17 cellular contexts compared by ENCODE assay signal in genomic region chr3:51963951-51964451, GRCh38. TPM values are rescaled to one million over a fixed set of nuclear protein-coding genes. Genes with fewer than 3 reads are reported as not detected.
DNase-seq lines count a peak whose midpoint lies in the region; ATAC-seq and TF ChIP-seq lines count a peak whose summit lies in the region.
"Had no signal": no experiment of that assay in that cellular context is flagged by ENCODE, and none has a peak within 500 bp of the region (broad histone marks: within the 10 kb centered on the region; RNA-seq: fewer than 3 reads in every experiment).

No MANE protein-coding gene starts in this region.

- no peak overlapping the region for H3K4me3 Mint-ChIP-seq in natural killer cell treated with Interleukin-12 subunit alpha and Interleukin-12 subunit beta and Interleukin-15 and Interleukin-18, amount 100 ng/mL, for 72 hours
- no peak overlapping the region for H3K4me3 Mint-ChIP-seq in Calu3 (ENCODE audit: low read depth, unreplicated experiment)
- H3K4me3 Mint-ChIP-seq: activated CD8-positive, alpha-beta memory T cell treated with anti-CD3 and anti-CD28 coated beads, Interleukin-2, amount 10 ng/mL, durations not matched to agents 7 days and 5 days; activated naive CD4-positive, alpha-beta T cell treated with anti-CD3 and anti-CD28 coated beads for 36 hours; naive thymus-derived CD8-positive, alpha-beta T cell had no signal

- H3K27ac ChIP-seq in SJSA1 (no peak overlapping the region; the same call in 1 of the 2 replicates), sigmoid colon (peak overlapping the region in 3 of 4 donors; percentile 12 to 37 (median 31))
- H3K27ac ChIP-seq: 22Rv1, tibial artery had no signal

- no peak for TF ChIP-seq EP300 in sigmoid colon (IDR thresholded peaks at IDR 0.05)

- no peak overlapping the region; the same call in 1 of the 2 replicates for H3K4me3 ChIP-seq in SJSA1
- H3K4me3 ChIP-seq in sigmoid colon: no peak overlapping the region
- H3K4me3 ChIP-seq: tibial artery had no signal

- no peaks in the 10 kb centered on the region for H3K27me3 ChIP-seq in SJSA1 (replicated peaks)
- no peaks in the 10 kb centered on the region for H3K27me3 ChIP-seq in sigmoid colon
- H3K27me3 ChIP-seq: tibial artery had no signal

- H3K36me3 ChIP-seq in SJSA1: peaks cover 51% of the 10 kb centered on the region
- peaks cover 0 to 19% (median 7%) of the 10 kb centered on the region in 4 donors for H3K36me3 ChIP-seq in sigmoid colon

- H3K27ac Mint-ChIP-seq in natural killer cell treated with Interleukin-12 subunit alpha and Interleukin-12 subunit beta and Interleukin-15 and Interleukin-18, amount 100 ng/mL, for 72 hours: no peak overlapping the region
- no peak overlapping the region for H3K27ac Mint-ChIP-seq in Calu3 (ENCODE audit: unreplicated experiment)
- H3K27ac Mint-ChIP-seq: activated CD8-positive, alpha-beta memory T cell treated with anti-CD3 and anti-CD28 coated beads, Interleukin-2, amount 10 ng/mL, durations not matched to agents 7 days and 5 days; activated naive CD4-positive, alpha-beta T cell treated with anti-CD3 and anti-CD28 coated beads for 36 hours; naive thymus-derived CD8-positive, alpha-beta T cell had no signal

- TF ChIP-seq POLR2A in sigmoid colon (IDR thresholded peaks at IDR 0.05): no peak

- 81 to 84% methylated on average over 12 of the region's 12 CpGs for WGBS in sigmoid colon, 2 donors

- no TSS peak for BruUV-seq in Calu3 (replicated peaks; lab: Mats Ljungman, UMichigan)

- no peak for ATAC-seq in natural killer cell treated with Interleukin-12 subunit alpha and Interleukin-12 subunit beta and Interleukin-15 and Interleukin-18, amount 100 ng/mL, for 72 hours
- ATAC-seq: activated CD8-positive, alpha-beta memory T cell treated with anti-CD3 and anti-CD28 coated beads, Interleukin-2, amount 10 ng/mL, durations not matched to agents 7 days and 5 days; naive thymus-derived CD8-positive, alpha-beta T cell had no signal

- peaks cover 0 to 8% of the 10 kb centered on the region in 2 donors for H3K27me3 Mint-ChIP-seq in natural killer cell treated with Interleukin-12 subunit alpha and Interleukin-12 subunit beta and Interleukin-15 and Interleukin-18, amount 100 ng/mL, for 72 hours
- peaks cover 13% of the 10 kb centered on the region for H3K27me3 Mint-ChIP-seq in Calu3 (ENCODE audit: unreplicated experiment)
- H3K27me3 Mint-ChIP-seq: naive thymus-derived CD8-positive, alpha-beta T cell had no signal

- H3K4me1 ChIP-seq in SJSA1 (replicated peaks) (peaks cover 54% of the 10 kb centered on the region), sigmoid colon (peaks cover 0 to 54% (median 42%) of the 10 kb centered on the region in 4 donors)

- CTCF ChIA-PET in Calu3 (lab: Charles Lee): no interaction called here

- DNase-seq in DMS 273 (lab: John Stamatoyannopoulos, UW; ENCODE audit: unreplicated experiment) (peak; percentile 63), DMS 273 treated with DMSO at 0.1 percent for 48 hours (lab: John Stamatoyannopoulos, UW) (no peak), SJSA1 (ENCODE audit: low read depth in 1 of 2, low spot score in 2 of 2) (peak; percentile 68 to 83), hippocampal formation (lab: John Stamatoyannopoulos, UW) (peak; percentile 33 to 39), sigmoid colon (no peak), Calu3 (no peak), NCI-H2107 (lab: John Stamatoyannopoulos, UW) (no peak)
- no peak for DNase-seq in natural killer cell treated with Interleukin-12 subunit alpha and Interleukin-12 subunit beta and Interleukin-15 and Interleukin-18, amount 100 ng/mL, for 72 hours (ENCODE audit: low spot score)
- DNase-seq: activated CD8-positive, alpha-beta memory T cell treated with anti-CD3 and anti-CD28 coated beads, Interleukin-2, amount 10 ng/mL, durations not matched to agents 7 days and 5 days; activated naive CD4-positive, alpha-beta T cell treated with anti-CD3 and anti-CD28 coated beads for 36 hours; Karpas-422; NCI-H446 treated with DMSO at 0.1 percent for 48 hours; SIG-M5; stimulated activated CD4-positive, alpha-beta T cell treated with anti-CD3 and anti-CD28 coated beads, Interleukin-12 subunit alpha, Interleukin-12 subunit beta, amount 100 ng/mL, for 4 hours; tibial artery had no signal

- H3K9me3 Mint-ChIP-seq in natural killer cell treated with Interleukin-12 subunit alpha and Interleukin-12 subunit beta and Interleukin-15 and Interleukin-18, amount 100 ng/mL, for 72 hours: no peaks in the 10 kb centered on the region
- no peaks in the 10 kb centered on the region for H3K9me3 Mint-ChIP-seq in Calu3 (ENCODE audit: low read depth, unreplicated experiment)
- H3K9me3 Mint-ChIP-seq: activated naive CD4-positive, alpha-beta T cell treated with anti-CD3 and anti-CD28 coated beads for 36 hours; naive thymus-derived CD8-positive, alpha-beta T cell had no signal

- intact Hi-C loops in sigmoid colon (cut with DNase I) (loop anchor here (10.0 kb wide), 1 partner anchor 569 kb away; the partner anchor contains the start of gene RBM15B), Calu3 (cut with micrococcal nuclease; ENCODE audit: unreplicated experiment) (no loop called here)

- H3K36me3 Mint-ChIP-seq in natural killer cell treated with Interleukin-12 subunit alpha and Interleukin-12 subunit beta and Interleukin-15 and Interleukin-18, amount 100 ng/mL, for 72 hours: no peaks in the 10 kb centered on the region
- peaks cover 30% of the 10 kb centered on the region for H3K36me3 Mint-ChIP-seq in Calu3 (ENCODE audit: insufficient read depth, unreplicated experiment)
- H3K36me3 Mint-ChIP-seq: activated CD8-positive, alpha-beta memory T cell treated with anti-CD3 and anti-CD28 coated beads, Interleukin-2, amount 10 ng/mL, durations not matched to agents 7 days and 5 days had no signal

- H3K9me3 ChIP-seq in SJSA1 (replicated peaks): no peaks in the 10 kb centered on the region
- no peaks in the 10 kb centered on the region for H3K9me3 ChIP-seq in sigmoid colon
- H3K9me3 ChIP-seq: tibial artery had no signal

- TF ChIP-seq CTCF in sigmoid colon (IDR thresholded peaks at IDR 0.05) (no peak), Calu3 (IDR thresholded peaks at IDR 0.05; ENCODE audit: unreplicated experiment) (no peak)

- peaks cover 8 to 11% of the 10 kb centered on the region in 2 donors for H3K4me1 Mint-ChIP-seq in natural killer cell treated with Interleukin-12 subunit alpha and Interleukin-12 subunit beta and Interleukin-15 and Interleukin-18, amount 100 ng/mL, for 72 hours (ENCODE audit: low read depth in 2 of 2)
- peaks cover 14% of the 10 kb centered on the region for H3K4me1 Mint-ChIP-seq in Calu3 (ENCODE audit: low read depth, unreplicated experiment)

RNA-seq across cellular contexts. Expression of gene PCBP4, which starts 3.3 kb away (rescaled TPM):
- total RNA-seq in SJSA1 (2014; rRNA removed; shearing (Covaris generic)): 75.3 and 138 TPM in 2 replicates
- 100 to 1,000 TPM; 256 to 292 (median 268) TPM for total RNA-seq in sigmoid colon
- polyA plus RNA-seq in sigmoid colon: 10 to 100 TPM; 15.6 to 19.8 (median 17.3) TPM
- 1 to 10 TPM; 7.9 to 8.4 TPM for total RNA-seq in natural killer cell treated with Interleukin-12 subunit alpha and Interleukin-12 subunit beta and Interleukin-15 and Interleukin-18, amount 100 ng/mL, for 72 hours
- total RNA-seq in Calu3 (2022): 29.8 and 31.5 TPM in 2 replicates

RNA-seq across cellular contexts. Expression of gene GPR62, which starts 8.8 kb away (rescaled TPM):
- total RNA-seq in SJSA1 (2014; rRNA removed; shearing (Covaris generic)): not detected in 2 replicates
- total RNA-seq in sigmoid colon (1 to 10 TPM in 1 of 4 donors, under 1 TPM in 1, not detected in 2; 0.71 to 1.1 TPM), Calu3 (2022) (not detected in 2 replicates)
- under 1 TPM in 1 of 3 donors, not detected in 2; 0.03 TPM for polyA plus RNA-seq in sigmoid colon
- total RNA-seq in natural killer cell treated with Interleukin-12 subunit alpha and Interleukin-12 subunit beta and Interleukin-15 and Interleukin-18, amount 100 ng/mL, for 72 hours: not detected
- total RNA-seq: activated CD8-positive, alpha-beta memory T cell treated with anti-CD3 and anti-CD28 coated beads, Interleukin-2, amount 10 ng/mL, durations not matched to agents 7 days and 5 days; activated naive CD4-positive, alpha-beta T cell treated with anti-CD3 and anti-CD28 coated beads for 36 hours; naive thymus-derived CD8-positive, alpha-beta T cell had no signal
- polyA plus RNA-seq: naive thymus-derived CD8-positive, alpha-beta T cell had no signal

RNA-seq across cellular contexts. Expression of gene ABHD14B, which starts 9.8 kb away (rescaled TPM):
- total RNA-seq in SJSA1 (2014; rRNA removed; shearing (Covaris generic)): 26.6 and 31.0 TPM in 2 replicates
- 10 to 100 TPM; 48.5 to 72.4 (median 51.7) TPM for total RNA-seq in sigmoid colon
- 100 to 1,000 TPM in 2 of 3 donors, 10 to 100 TPM in 1; 62.4 to 117 (median 105) TPM for polyA plus RNA-seq in sigmoid colon
- 10 to 100 TPM; 28.0 to 33.2 TPM for total RNA-seq in natural killer cell treated with Interleukin-12 subunit alpha and Interleukin-12 subunit beta and Interleukin-15 and Interleukin-18, amount 100 ng/mL, for 72 hours
- 39.8 and 45.4 TPM in 2 replicates for total RNA-seq in Calu3 (2022)

RNA-seq across cellular contexts. Expression of gene ABHD14A, which starts 10.9 kb away (rescaled TPM):
- total RNA-seq in SJSA1 (2014; rRNA removed; shearing (Covaris generic)): 2.3 and 13.2 TPM in 2 replicates
- total RNA-seq in sigmoid colon (10 to 100 TPM; 16.3 to 35.3 (median 22.1) TPM), Calu3 (2022) (6.6 and 7.3 TPM in 2 replicates)
- polyA plus RNA-seq in sigmoid colon: 10 to 100 TPM in 1 of 3 donors, 1 to 10 TPM in 2; 3.2 to 14.9 (median 7.2) TPM
- total RNA-seq in natural killer cell treated with Interleukin-12 subunit alpha and Interleukin-12 subunit beta and Interleukin-15 and Interleukin-18, amount 100 ng/mL, for 72 hours: 10 to 100 TPM in 1 of 2 donors, 1 to 10 TPM in 1; 8.7 to 13.1 TPM

RNA-seq across cellular contexts. Expression of gene ACY1, which starts 19.3 kb away (rescaled TPM):
- 11.0 and 19.0 TPM in 2 replicates for total RNA-seq in SJSA1 (2014; rRNA removed; shearing (Covaris generic))
- 10 to 100 TPM in 3 of 4 donors, 1 to 10 TPM in 1; 1.4 to 25.3 (median 16.6) TPM for total RNA-seq in sigmoid colon
- polyA plus RNA-seq in sigmoid colon: 100 to 1,000 TPM; 122 to 279 (median 146) TPM
- total RNA-seq in natural killer cell treated with Interleukin-12 subunit alpha and Interleukin-12 subunit beta and Interleukin-15 and Interleukin-18, amount 100 ng/mL, for 72 hours: 10 to 100 TPM; 22.4 to 42.6 TPM
- total RNA-seq in Calu3 (2022): 71.6 and 74.9 TPM in 2 replicates

Comparison
In these comparisons a context has a peak if more than half of its experiments do, and no peak if none do; other contexts are left out.
1. DNase-seq: peak in DMS 273 (single experiment), SJSA1 (2 of 2) and hippocampal formation (2 of 2); none in DMS 273 treated with DMSO at 0.1 percent for 48 hours (single experiment), sigmoid colon (single experiment), natural killer cell treated with Interleukin-12 subunit alpha and Interleukin-12 subunit beta and Interleukin-15 and Interleukin-18, amount 100 ng/mL, for 72 hours (single experiment), Calu3 (single experiment) and NCI-H2107 (single experiment).